In the genomic region with DNA sequence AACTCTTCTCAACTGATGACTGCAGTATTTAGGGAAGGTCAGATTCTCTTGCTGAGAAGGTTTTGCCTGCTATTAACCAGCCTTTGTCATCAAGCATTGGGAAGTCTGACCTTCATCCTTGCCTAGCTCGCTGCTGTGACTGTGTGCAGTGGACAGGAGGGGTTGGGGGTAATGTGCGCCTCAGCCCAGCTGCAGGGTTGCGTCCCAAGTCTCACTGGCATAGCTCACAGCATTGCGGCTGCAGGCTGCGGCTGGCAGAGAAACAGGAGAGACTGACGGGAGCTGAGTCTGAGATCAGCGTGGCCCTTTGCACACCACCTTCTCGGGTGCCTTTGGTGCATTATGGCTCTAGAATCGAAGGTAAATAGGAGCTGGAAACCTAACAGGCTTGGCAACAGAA, we compare ENCODE assay signal across 1 cellular context.
TF ChIP-seq lines count a peak whose summit lies in the region.

No MANE protein-coding gene starts in this region.

TF ChIP-seq in GM12878, 131 proteins besides CTCF, POLR2A, EP300 and RAD21:
- no peak for TF ChIP-seq ZNF24 (IDR thresholded peaks at IDR 0.05)
- TF ChIP-seq EZH2 (IDR thresholded peaks at IDR 0.05; ENCODE audit: borderline replicate concordance, control insufficient read depth, low read depth, low read length), result no peak
- no peak for TF ChIP-seq IKZF1 (conservative IDR thresholded peaks at IDR 0.05)
- no peak for TF ChIP-seq FOS (IDR thresholded peaks at IDR 0.05; ENCODE audit: borderline replicate concordance, extremely low read depth, insufficient read length)
- no peak for TF ChIP-seq MEF2B (IDR thresholded peaks at IDR 0.05; ENCODE audit: partially characterized antibody, poor library complexity, severe bottlenecking)
- no peak for TF ChIP-seq PAX5 (IDR thresholded peaks at IDR 0.05; ENCODE audit: borderline replicate concordance, low read depth, low read length)
- no peak for TF ChIP-seq NFYA (IDR thresholded peaks at IDR 0.05; ENCODE audit: borderline replicate concordance, low read depth, low read length)
- no peak for TF ChIP-seq POLR2AphosphoS2 (IDR thresholded peaks at IDR 0.05; ENCODE audit: low read depth, low read length)
- no peak for TF ChIP-seq CHD4 (IDR thresholded peaks at IDR 0.05)
- TF ChIP-seq USF1 (IDR thresholded peaks at IDR 0.05; ENCODE audit: borderline replicate concordance, extremely low read length, insufficient read depth, low read depth, low read length), result no peak
- TF ChIP-seq MXI1 (IDR thresholded peaks at IDR 0.05; ENCODE audit: low read depth, low read length), result no peak
- TF ChIP-seq SIX5 (IDR thresholded peaks at IDR 0.05; ENCODE audit: low read depth, low read length, severe bottlenecking), result no peak
- no peak for TF ChIP-seq CHD2 (IDR thresholded peaks at IDR 0.05; ENCODE audit: borderline replicate concordance, low read depth, low read length)
- TF ChIP-seq CBFB (IDR thresholded peaks at IDR 0.05; ENCODE audit: low read depth), result no peak
- no peak for TF ChIP-seq ZNF217 (IDR thresholded peaks at IDR 0.05)
- no peak for TF ChIP-seq KDM1A (IDR thresholded peaks at IDR 0.05; ENCODE audit: borderline replicate concordance)
- no peak for TF ChIP-seq FOXK2 (IDR thresholded peaks at IDR 0.05)
- no peak for TF ChIP-seq TCF12 (IDR thresholded peaks at IDR 0.05; ENCODE audit: low read depth, low read length)
- TF ChIP-seq, protein P1, sequence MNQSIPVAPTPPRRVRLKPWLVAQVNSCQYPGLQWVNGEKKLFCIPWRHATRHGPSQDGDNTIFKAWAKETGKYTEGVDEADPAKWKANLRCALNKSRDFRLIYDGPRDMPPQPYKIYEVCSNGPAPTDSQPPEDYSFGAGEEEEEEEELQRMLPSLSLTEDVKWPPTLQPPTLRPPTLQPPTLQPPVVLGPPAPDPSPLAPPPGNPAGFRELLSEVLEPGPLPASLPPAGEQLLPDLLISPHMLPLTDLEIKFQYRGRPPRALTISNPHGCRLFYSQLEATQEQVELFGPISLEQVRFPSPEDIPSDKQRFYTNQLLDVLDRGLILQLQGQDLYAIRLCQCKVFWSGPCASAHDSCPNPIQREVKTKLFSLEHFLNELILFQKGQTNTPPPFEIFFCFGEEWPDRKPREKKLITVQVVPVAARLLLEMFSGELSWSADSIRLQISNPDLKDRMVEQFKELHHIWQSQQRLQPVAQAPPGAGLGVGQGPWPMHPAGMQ (IDR thresholded peaks at IDR 0.05; ENCODE audit: borderline replicate concordance), result no peak
